11 cellular contexts compared by ENCODE assay signal in genomic region chr3:129116482-129116946, GRCh38. TPM values are rescaled to one million over a fixed set of nuclear protein-coding genes. Genes with fewer than 3 reads are reported as not detected.
A peak's percentile ranks its signal among the peaks of the same experiment; 100 is the strongest.
DNase-seq lines count a peak whose midpoint lies in the region; ATAC-seq, FAIRE-seq and TF ChIP-seq lines count a peak whose summit lies in the region.
"Had no signal": no experiment of that assay in that cellular context is flagged by ENCODE, and none has a peak within 500 bp of the region (broad histone marks: within the 10 kb centered on the region; RNA-seq: fewer than 3 reads in every experiment).

No MANE protein-coding gene starts in this region.

- ATAC-seq in stimulated activated effector memory CD8-positive, alpha-beta T cell treated with anti-CD3 and anti-CD28 coated beads, Interleukin-12 subunit alpha, Interleukin-12 subunit beta, amount 100 ng/mL, for 72 hours, result no peak
- ATAC-seq: GM12878 had no signal

- no peak overlapping the region for H3K14ac ChIP-seq in H1 (ENCODE audit: insufficient read length)

- H3K79me2 ChIP-seq in H1 (ENCODE audit: control insufficient read depth in 1 of 2, insufficient read depth in 2 of 2, low read length in 2 of 2), result peaks cover 9 to 55% of the 10 kb centered on the region in 2 experiments

- no peak overlapping the region for H3K4me3 ChIP-seq in SJCRH30
- peak overlapping the region in 1 of 4 experiments; percentile 35; a peak in 1 of 8 replicates for H3K4me3 ChIP-seq in H1 (ENCODE audit: extremely low read depth in 1 of 4, insufficient read depth in 2 of 4, low read depth in 3 of 4, low read length in 4 of 4)
- H3K4me3 ChIP-seq: GM12878, ovary had no signal

- CTCF ChIA-PET in H1 (lab: Charles Lee; ENCODE audit: partially characterized antibody), result interaction anchor here (0.5 to 1.3 kb wide), 5 partner anchors 10 to 163 kb away, joined by 3 to 5 read pairs (median 3); no protein-coding TSS in a partner anchor

- no peak overlapping the region for H3K23ac ChIP-seq in H1 (ENCODE audit: insufficient read length)

- no peak for TF ChIP-seq CTCF in H1 (IDR thresholded peaks at IDR 0.05; ENCODE audit: control extremely low read depth in 1 of 3, insufficient read depth in 1 of 3, low read depth in 1 of 3, low read length in 3 of 3)

- no peak overlapping the region for H2AK5ac ChIP-seq in H1 (ENCODE audit: low read depth, low read length)

- H3K4me2 ChIP-seq in H1 (ENCODE audit: insufficient read depth in 1 of 2, low read depth in 2 of 2, low read length in 2 of 2), result peak overlapping the region; percentile 45 to 58

- 54% methylated on average over 5 of the region's 5 CpGs; no CpG with 5 or more reads in 1 of the 2 experiments for WGBS in H1 (ENCODE audit: extremely low coverage in 1 of 2, insufficient coverage in 1 of 2, insufficient read length in 1 of 2, insufficient replicate concordance in 2 of 2, low coverage in 1 of 2, low lambda C conversion rate in 2 of 2, missing lambda C conversion rate in 1 of 2), 2 experiments

- peak overlapping the region; percentile 28; the same call in 1 of the 2 replicates for H2BK5ac ChIP-seq in H1 (ENCODE audit: low read depth, low read length)

- H3K56ac ChIP-seq in H1 (replicated peaks; ENCODE audit: insufficient read length, low read depth, low read length), result no peak overlapping the region

- H2BK20ac ChIP-seq in H1 (ENCODE audit: low read length), result no peak overlapping the region; the same call in 1 of the 2 replicates

- H2BK120ac ChIP-seq in H1 (replicated peaks; ENCODE audit: low read depth, low read length), result no peak overlapping the region

- H3K4me1 ChIP-seq in SJCRH30 (peaks cover 5% of the 10 kb centered on the region; the same call in 1 of the 2 replicates), H1 (replicated peaks in 1 of 4; ENCODE audit: control insufficient read depth in 3 of 4, insufficient read depth in 4 of 4, low read length in 3 of 4) (peaks cover 13 to 26% (median 23%) of the 10 kb centered on the region in 4 experiments)

- peaks cover 42% of the 10 kb centered on the region for H3K4me1 Mint-ChIP-seq in stimulated activated effector memory CD8-positive, alpha-beta T cell treated with anti-CD3 and anti-CD28 coated beads, Interleukin-12 subunit alpha, Interleukin-12 subunit beta, amount 100 ng/mL, for 72 hours

- H2BK15ac ChIP-seq in H1 (ENCODE audit: low read length), result no peak overlapping the region

- POLR2A ChIA-PET in H1 (lab: Charles Lee; ENCODE audit: partially characterized antibody), result interaction anchor here (0.5 to 1.1 kb wide), 3 partner anchors 9 to 73 kb away, joined by 3 to 5 read pairs (median 4); no protein-coding TSS in a partner anchor

- peak overlapping the region; percentile 32 for H3K4me3 Mint-ChIP-seq in stimulated activated effector memory CD8-positive, alpha-beta T cell treated with anti-CD3 and anti-CD28 coated beads, Interleukin-12 subunit alpha, Interleukin-12 subunit beta, amount 100 ng/mL, for 72 hours

- peak overlapping the region; percentile 15; the same call in 1 of the 2 replicates for H3K27ac ChIP-seq in SJCRH30
- no peak overlapping the region; the same call in 1 of the 2 replicates for H3K27ac ChIP-seq in H1 (ENCODE audit: low read depth, low read length)
- H3K27ac ChIP-seq: ovary had no signal

- H2BK12ac ChIP-seq in H1 (ENCODE audit: low read depth, low read length), result no peak overlapping the region; the same call in 1 of the 2 replicates

- H4K5ac ChIP-seq in H1 (ENCODE audit: insufficient read length, low read depth, low read length), result no peak overlapping the region

- H3K4ac ChIP-seq in H1 (replicated peaks; ENCODE audit: insufficient read length, low read depth, low read length), result no peak overlapping the region

- no peaks in the 10 kb centered on the region for H3K36me3 ChIP-seq in SJCRH30
- peaks cover 0 to 3% (median 3%) of the 10 kb centered on the region in 4 experiments; a peak in 1 of 8 replicates for H3K36me3 ChIP-seq in H1 (ENCODE audit: control insufficient read depth in 2 of 4, insufficient read depth in 4 of 4, low read length in 3 of 4)
- H3K36me3 ChIP-seq: ovary had no signal

- no peak for TF ChIP-seq EP300 in H1 (IDR thresholded peaks at IDR 0.05; ENCODE audit: borderline replicate concordance in 1 of 2, low read depth in 2 of 2, low read length in 2 of 2)

- H3K9me3 ChIP-seq in SJCRH30 (replicated peaks) (no peaks in the 10 kb centered on the region), H1 (ENCODE audit: insufficient read depth in 2 of 2, low read depth in 1 of 2, low read length in 1 of 2) (no peaks in the 10 kb centered on the region)
- H3K9me3 ChIP-seq: ovary had no signal

- TF ChIP-seq RAD21 in H1 (IDR thresholded peaks at IDR 0.05 in 1 of 2, conservative IDR thresholded peaks at IDR 0.05 in 1 of 2; ENCODE audit: low read depth in 2 of 2, low read length in 2 of 2), result no peak

- no peak overlapping the region for H4K8ac ChIP-seq in H1 (ENCODE audit: extremely low read depth, insufficient read depth, low read length)

- peak overlapping the region; percentile 78 for H3K27ac Mint-ChIP-seq in stimulated activated effector memory CD8-positive, alpha-beta T cell treated with anti-CD3 and anti-CD28 coated beads, Interleukin-12 subunit alpha, Interleukin-12 subunit beta, amount 100 ng/mL, for 72 hours

- H3K9ac ChIP-seq in H1 (replicated peaks in 1 of 4; ENCODE audit: extremely low read depth in 1 of 4, low read depth in 3 of 4, low read length in 3 of 4), result peak overlapping the region in 2 of 4 experiments; percentile 34 to 46; a peak in 3 of 7 replicates

- peak; percentile 32 for DNase-seq in activated T-cell treated with anti-CD3 and anti-CD28 coated beads, Interleukin-2, amount 50 U/mL, for 1 hour
- DNase-seq in activated T-cell treated with anti-CD3 and anti-CD28 coated beads for 4 hours, result no peak
- DNase-seq in SJCRH30, result peak; percentile 32 to 53
- DNase-seq in H1 (ENCODE audit: low read depth in 1 of 2, low spot score in 2 of 2), result no peak
- DNase-seq in stimulated activated effector memory CD8-positive, alpha-beta T cell treated with anti-CD3 and anti-CD28 coated beads, Interleukin-12 subunit alpha, Interleukin-12 subunit beta, amount 100 ng/mL, for 72 hours (ENCODE audit: low spot score in 2 of 2), result no peak
- no peak for DNase-seq in NCI-H1092 (lab: John Stamatoyannopoulos, UW)
- no peak for DNase-seq in AG20443 (ENCODE audit: low spot score)
- no peak for DNase-seq in NCI-H748 treated with DMSO at 0.1 percent for 48 hours (lab: John Stamatoyannopoulos, UW)
- DNase-seq: head of caudate nucleus had no signal

- no peak for FAIRE-seq in H1 (lab: Jason Lieb, UNC)
- FAIRE-seq: GM12878 had no signal

- H3K79me1 ChIP-seq in H1 (ENCODE audit: low read depth, low read length), result peaks cover 8% of the 10 kb centered on the region

- no peak overlapping the region for H4K91ac ChIP-seq in H1 (replicated peaks; ENCODE audit: insufficient read length, low read length)

- H3K36me3 Mint-ChIP-seq in stimulated activated effector memory CD8-positive, alpha-beta T cell treated with anti-CD3 and anti-CD28 coated beads, Interleukin-12 subunit alpha, Interleukin-12 subunit beta, amount 100 ng/mL, for 72 hours, result peaks cover 83% of the 10 kb centered on the region

- no peaks in the 10 kb centered on the region for H3K9me3 Mint-ChIP-seq in stimulated activated effector memory CD8-positive, alpha-beta T cell treated with anti-CD3 and anti-CD28 coated beads, Interleukin-12 subunit alpha, Interleukin-12 subunit beta, amount 100 ng/mL, for 72 hours

- H4K20me1 ChIP-seq in H1 (replicated peaks in 1 of 2; ENCODE audit: control insufficient read depth in 1 of 2, insufficient read depth in 2 of 2, low read length in 2 of 2), result no peaks in the 10 kb centered on the region

- H3K18ac ChIP-seq in H1 (ENCODE audit: extremely low read depth, low read length), result no peak overlapping the region

- no peak for TF ChIP-seq POLR2A in H1 (IDR thresholded peaks at IDR 0.05; ENCODE audit: control extremely low read depth in 1 of 2, low read depth in 2 of 2, low read length in 2 of 2)

- no peak overlapping the region for H2AFZ ChIP-seq in H1 (ENCODE audit: low read length)

- H3K27me3 ChIP-seq in SJCRH30 (no peaks in the 10 kb centered on the region), H1 (replicated peaks in 1 of 4; ENCODE audit: control insufficient read depth in 3 of 4, extremely low read depth in 1 of 4, insufficient read depth in 3 of 4, low read length in 3 of 4) (no peaks in the 10 kb centered on the region)
- H3K27me3 ChIP-seq: ovary had no signal

- peaks cover 9% of the 10 kb centered on the region for H3K23me2 ChIP-seq in H1 (ENCODE audit: low read depth, low read length)

RNA-seq across cellular contexts. Expression of gene RAB43, which starts 5.1 kb away (rescaled TPM):
- 2.5 and 2.9 TPM in 2 replicates for total RNA-seq in SJCRH30 (2014; rRNA removed; shearing (Covaris generic))
- total RNA-seq in H1 (2021; fragmentation: NEBNext Ultra II Directional; extraction: Animal tissue kit (Norgen Biotek cat#: 25700)), result 18.7 and 19.4 TPM in 2 replicates
- 13.1 and 18.7 TPM in 2 replicates for polyA plus RNA-seq in H1 (2011; rRNA removed)
- polyA plus RNA-seq in H1 (2011; cell fraction: cytosol; rRNA removed), result 12.7 TPM
- 25.4 TPM for polyA plus RNA-seq in H1 (2011; cell fraction: nucleus; rRNA removed)
- polyA plus RNA-seq in H1 (2012, experiment 1 of 2), result 10.6 to 13.7 TPM (median 13.1 TPM) in 4 replicates
- polyA plus RNA-seq in H1 (2012, experiment 2 of 2), result 14.1 TPM
- 11.8 TPM for polyA plus RNA-seq in H1 (2013, experiment 1 of 2)
- 12.4 TPM for polyA plus RNA-seq in H1 (2013, experiment 2 of 2)
- 10.3 and 10.9 TPM in 2 replicates for polyA minus RNA-seq in H1 (2011; rRNA and poly(A)+ RNA removed)
- 9.8 TPM for polyA minus RNA-seq in H1 (2011; cell fraction: cytosol; rRNA and poly(A)+ RNA removed)
- polyA minus RNA-seq in H1 (2011; cell fraction: nucleus; rRNA and poly(A)+ RNA removed), result 11.4 TPM

RNA-seq across cellular contexts. Expression of gene ISY1, which starts 44.3 kb away (rescaled TPM):
- 45.4 and 48.8 TPM in 2 replicates for total RNA-seq in SJCRH30 (2014; rRNA removed; shearing (Covaris generic))
- total RNA-seq in H1 (2021; fragmentation: NEBNext Ultra II Directional; extraction: Animal tissue kit (Norgen Biotek cat#: 25700)), result 16.6 and 21.8 TPM in 2 replicates
- polyA plus RNA-seq in H1 (2011; rRNA removed), result 27.8 and 38.7 TPM in 2 replicates
- polyA plus RNA-seq in H1 (2011; cell fraction: cytosol; rRNA removed), result 18.8 TPM
- 8.4 TPM for polyA plus RNA-seq in H1 (2011; cell fraction: nucleus; rRNA removed)
- 18.6 to 24.4 TPM (median 21.2 TPM) in 4 replicates for polyA plus RNA-seq in H1 (2012, experiment 1 of 2)
- polyA plus RNA-seq in H1 (2012, experiment 2 of 2), result 7.8 TPM
- 9.6 TPM for polyA plus RNA-seq in H1 (2013, experiment 1 of 2)
- 9.7 TPM for polyA plus RNA-seq in H1 (2013, experiment 2 of 2)
- 4.9 and 9.5 TPM in 2 replicates for polyA minus RNA-seq in H1 (2011; rRNA and poly(A)+ RNA removed)
- polyA minus RNA-seq in H1 (2011; cell fraction: cytosol; rRNA and poly(A)+ RNA removed), result 16.7 TPM
- polyA minus RNA-seq in H1 (2011; cell fraction: nucleus; rRNA and poly(A)+ RNA removed), result 5.3 TPM

RNA-seq across cellular contexts. Expression of gene GP9, which starts 55.9 kb away (rescaled TPM):
- not detected in 2 replicates for total RNA-seq in SJCRH30 (2014; rRNA removed; shearing (Covaris generic))
- total RNA-seq in H1 (2021; fragmentation: NEBNext Ultra II Directional; extraction: Animal tissue kit (Norgen Biotek cat#: 25700)), result not detected in 2 replicates
- polyA plus RNA-seq in H1 (2011; rRNA removed), result not detected in 2 replicates
- not detected for polyA plus RNA-seq in H1 (2011; cell fraction: cytosol; rRNA removed)
- polyA plus RNA-seq in H1 (2011; cell fraction: nucleus; rRNA removed), result not detected
- not detected in 4 replicates for polyA plus RNA-seq in H1 (2012, experiment 1 of 2)
- polyA plus RNA-seq in H1 (2012, experiment 2 of 2), result not detected
- not detected for polyA plus RNA-seq in H1 (2013, experiment 1 of 2)
- polyA plus RNA-seq in H1 (2013, experiment 2 of 2), result not detected
- polyA minus RNA-seq in H1 (2011; rRNA and poly(A)+ RNA removed), result not detected in 2 replicates
- polyA minus RNA-seq in H1 (2011; cell fraction: cytosol; rRNA and poly(A)+ RNA removed), result not detected
- not detected for polyA minus RNA-seq in H1 (2011; cell fraction: nucleus; rRNA and poly(A)+ RNA removed)
- total RNA-seq: GM12878, ovary had no signal
- polyA plus RNA-seq: ovary had no signal

Comparison
In these comparisons a context has a peak if more than half of its experiments do, and no peak if none do; other contexts are left out.
1. DNase-seq: peak in activated T-cell treated with anti-CD3 and anti-CD28 coated beads, Interleukin-2, amount 50 U/mL, for 1 hour (single experiment) and SJCRH30 (2 of 2); none in activated T-cell treated with anti-CD3 and anti-CD28 coated beads for 4 hours (single experiment), H1 (0 of 2), stimulated activated effector memory CD8-positive, alpha-beta T cell treated with anti-CD3 and anti-CD28 coated beads, Interleukin-12 subunit alpha, Interleukin-12 subunit beta, amount 100 ng/mL, for 72 hours (0 of 2), NCI-H1092 (single experiment), AG20443 (single experiment) and NCI-H748 treated with DMSO at 0.1 percent for 48 hours (single experiment).